1 cellular context compared by ENCODE assay signal in genomic region chr15:51322622-51323296, GRCh38.
TF ChIP-seq lines count a peak whose summit lies in the region.

No MANE protein-coding gene starts in this region.

TF ChIP-seq in GM23338, 12 proteins besides CTCF, POLR2A, EP300 and RAD21 (continued from another document):
- TF ChIP-seq REST (IDR thresholded peaks at IDR 0.05; ENCODE audit: unreplicated experiment) (no peak), CREB1 (CRISPR knock-in tag; IDR thresholded peaks at IDR 0.05; ENCODE audit: low read depth) (no peak), NANOG (IDR thresholded peaks at IDR 0.05; ENCODE audit: borderline replicate concordance) (no peak)
